Comparison of ENCODE assay signal across 9 cellular contexts in genomic region chr5:112709416-112709815, GRCh38. TPM values are rescaled to one million over a fixed set of nuclear protein-coding genes. Genes with fewer than 3 reads are reported as not detected.
DNase-seq lines count a peak whose midpoint lies in the region; ATAC-seq and TF ChIP-seq lines count a peak whose summit lies in the region.
"Had no signal": no experiment of that assay in that cellular context is flagged by ENCODE, and none has a peak within 500 bp of the region (broad histone marks: within the 10 kb centered on the region; RNA-seq: fewer than 3 reads in every experiment).

No MANE protein-coding gene starts in this region.

- H3K4me3 ChIP-seq in left ventricle myocardium inferior (peak overlapping the region; percentile 96), WI38 (ENCODE audit: low read depth, low read length) (peak overlapping the region; percentile 93), upper lobe of right lung (peak overlapping the region; percentile 94), foreskin fibroblast (ENCODE audit: low read depth in 1 of 2, low read length in 2 of 2) (peak overlapping the region in 1 of 2 donors; percentile 87)

- DNase-seq in left ventricle myocardium inferior (no peak), Right ventricle myocardium inferior (ENCODE audit: missing footprints) (no peak), immature natural killer cell (no peak), upper lobe of right lung (no peak), inferior parietal cortex (ENCODE audit: extremely low spot score) (no peak), foreskin fibroblast (no peak)
- DNase-seq: NCI-H2171 had no signal

- H3K9me3 ChIP-seq in left ventricle myocardium inferior (replicated peaks) (no peaks in the 10 kb centered on the region), upper lobe of right lung (no peaks in the 10 kb centered on the region)

- no peaks in the 10 kb centered on the region for H3K27me3 ChIP-seq in left ventricle myocardium inferior (ENCODE audit: low read depth)
- no peaks in the 10 kb centered on the region for H3K27me3 ChIP-seq in upper lobe of right lung

- H3K9me3 Mint-ChIP-seq in immature natural killer cell: no peaks in the 10 kb centered on the region

- peaks cover 0 to 3% (median 0%) of the 10 kb centered on the region in 3 donors for H3K36me3 Mint-ChIP-seq in immature natural killer cell

- H3K36me3 ChIP-seq in left ventricle myocardium inferior (no peaks in the 10 kb centered on the region), upper lobe of right lung (no peaks in the 10 kb centered on the region)

- H3K4me3 Mint-ChIP-seq in immature natural killer cell: peak overlapping the region; percentile 89 to 94 (median 93)

- H3K4me1 ChIP-seq in left ventricle myocardium inferior (peaks cover 72% of the 10 kb centered on the region), upper lobe of right lung (peaks cover 32% of the 10 kb centered on the region)

- intact Hi-C loops in left ventricle myocardium inferior (cut with micrococcal nuclease): no loop called here
- intact Hi-C loops in Right ventricle myocardium inferior (cut with DNase I): loop anchor here (5.0 kb wide), 1 partner anchor 33 kb away; no protein-coding TSS in a partner anchor
- intact Hi-C loops in upper lobe of right lung (cut with DNase I): no loop called here

- TF ChIP-seq CTCF in left ventricle myocardium inferior (IDR thresholded peaks at IDR 0.05; ENCODE audit: borderline replicate concordance): no peak
- TF ChIP-seq CTCF in WI38 (IDR thresholded peaks at IDR 0.05; ENCODE audit: low read depth, low read length): no peak
- TF ChIP-seq CTCF in upper lobe of right lung (IDR thresholded peaks at IDR 0.05): no peak
- no peak for TF ChIP-seq CTCF in foreskin fibroblast (IDR thresholded peaks at IDR 0.05; ENCODE audit: low read depth, low read length)

- H3K27me3 Mint-ChIP-seq in immature natural killer cell (ENCODE audit: low read depth in 3 of 3): peaks cover 12 to 17% (median 13%) of the 10 kb centered on the region in 3 donors

- ATAC-seq in Right ventricle myocardium inferior (no peak), upper lobe of right lung (no peak), GM21723 (IDR thresholded peaks at IDR 0.05; ENCODE audit: unreplicated experiment) (no peak)

- H3K27ac Mint-ChIP-seq in immature natural killer cell: peak overlapping the region in 2 of 6 donors; percentile 54 to 87

- no peak overlapping the region for H3K27ac ChIP-seq in left ventricle myocardium inferior (replicated peaks)
- H3K27ac ChIP-seq in upper lobe of right lung: no peak overlapping the region

- H3K4me1 Mint-ChIP-seq in immature natural killer cell: peaks cover 62% of the 10 kb centered on the region in 2 donors

RNA-seq across cellular contexts. Expression of gene APC, which starts 28.3 kb away (rescaled TPM):
- total RNA-seq in left ventricle myocardium inferior (33.4 TPM), Right ventricle myocardium inferior (35.6 TPM), upper lobe of right lung (54.1 TPM)
- polyA plus RNA-seq in immature natural killer cell: 10 to 100 TPM in 2 of 3 donors, 1 to 10 TPM in 1; 6.1 to 36.5 (median 14.3) TPM
